1 cellular context compared by ENCODE assay signal in genomic region chr3:49007771-49008528, GRCh38.
TF ChIP-seq lines count a peak whose summit lies in the region.

No MANE protein-coding gene starts in this region.

TF ChIP-seq in HEK293, 187 proteins besides CTCF, POLR2A, EP300 and RAD21 (continued from another document):
- TF ChIP-seq, protein P1, sequence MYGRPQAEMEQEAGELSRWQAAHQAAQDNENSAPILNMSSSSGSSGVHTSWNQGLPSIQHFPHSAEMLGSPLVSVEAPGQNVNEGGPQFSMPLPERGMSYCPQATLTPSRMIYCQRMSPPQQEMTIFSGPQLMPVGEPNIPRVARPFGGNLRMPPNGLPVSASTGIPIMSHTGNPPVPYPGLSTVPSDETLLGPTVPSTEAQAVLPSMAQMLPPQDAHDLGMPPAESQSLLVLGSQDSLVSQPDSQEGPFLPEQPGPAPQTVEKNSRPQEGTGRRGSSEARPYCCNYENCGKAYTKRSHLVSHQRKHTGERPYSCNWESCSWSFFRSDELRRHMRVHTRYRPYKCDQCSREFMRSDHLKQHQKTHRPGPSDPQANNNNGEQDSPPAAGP (tag by site-specific recombination; IDR thresholded peaks at IDR 0.05) = 0 out of 2 replicates have a peak, but pooled peaks have one; percentile 12
- TF ChIP-seq, protein P2, sequence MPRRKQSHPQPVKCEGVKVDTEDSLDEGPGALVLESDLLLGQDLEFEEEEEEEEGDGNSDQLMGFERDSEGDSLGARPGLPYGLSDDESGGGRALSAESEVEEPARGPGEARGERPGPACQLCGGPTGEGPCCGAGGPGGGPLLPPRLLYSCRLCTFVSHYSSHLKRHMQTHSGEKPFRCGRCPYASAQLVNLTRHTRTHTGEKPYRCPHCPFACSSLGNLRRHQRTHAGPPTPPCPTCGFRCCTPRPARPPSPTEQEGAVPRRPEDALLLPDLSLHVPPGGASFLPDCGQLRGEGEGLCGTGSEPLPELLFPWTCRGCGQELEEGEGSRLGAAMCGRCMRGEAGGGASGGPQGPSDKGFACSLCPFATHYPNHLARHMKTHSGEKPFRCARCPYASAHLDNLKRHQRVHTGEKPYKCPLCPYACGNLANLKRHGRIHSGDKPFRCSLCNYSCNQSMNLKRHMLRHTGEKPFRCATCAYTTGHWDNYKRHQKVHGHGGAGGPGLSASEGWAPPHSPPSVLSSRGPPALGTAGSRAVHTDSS (tag by site-specific recombination; IDR thresholded peaks at IDR 0.05) = peak; percentile 51; the same call in 1 of the 2 replicates
- TF ChIP-seq IKZF3 (tag by site-specific recombination; IDR thresholded peaks at IDR 0.05) (no peak), SP2 (tag by site-specific recombination; IDR thresholded peaks at IDR 0.05) (peak; percentile 62), ZNF391 (tag by site-specific recombination; IDR thresholded peaks at IDR 0.05; ENCODE audit: borderline replicate concordance, low read depth) (no peak), MZF1 (tag by site-specific recombination; IDR thresholded peaks at IDR 0.05; ENCODE audit: borderline replicate concordance) (0 out of 2 replicates have a peak, but pooled peaks have one; percentile 0), SP3 (tag by site-specific recombination; IDR thresholded peaks at IDR 0.05) (peak; percentile 83), ZNF2 (tag by site-specific recombination; IDR thresholded peaks at IDR 0.05) (0 out of 2 replicates have a peak, but pooled peaks have one; percentile 9), OSR2 (tag by site-specific recombination; IDR thresholded peaks at IDR 0.05) (0 out of 2 replicates have a peak, but pooled peaks have one; percentile 4), ZNF366 (tag by site-specific recombination; conservative IDR thresholded peaks at IDR 0.05) (0 out of 2 replicates have a peak, but pooled peaks have one; percentile 7), ZNF843 (tag by site-specific recombination; IDR thresholded peaks at IDR 0.05) (no peak), KLF1 (tag by site-specific recombination; IDR thresholded peaks at IDR 0.05) (peak; percentile 69), ZBTB21 (tag by site-specific recombination; IDR thresholded peaks at IDR 0.05) (no peak), ZNF501 (tag by site-specific recombination; IDR thresholded peaks at IDR 0.05) (peak; percentile 2; the same call in 1 of the 2 replicates), SALL2 (tag by site-specific recombination; IDR thresholded peaks at IDR 0.05; ENCODE audit: borderline replicate concordance) (no peak), ZFP41 (tag by site-specific recombination; IDR thresholded peaks at IDR 0.05; ENCODE audit: borderline replicate concordance) (no peak), SP7 (tag by site-specific recombination; IDR thresholded peaks at IDR 0.05) (no peak), ZNF140 (tag by site-specific recombination; IDR thresholded peaks at IDR 0.05) (no peak), KLF8 (tag by site-specific recombination; IDR thresholded peaks at IDR 0.05) (peak; percentile 58), ZNF433 (tag by site-specific recombination; IDR thresholded peaks at IDR 0.05; ENCODE audit: low read depth) (no peak), SETDB1 (IDR thresholded peaks at IDR 0.05; ENCODE audit: insufficient read length, low read length) (no peak), KLF9 (tag by site-specific recombination; IDR thresholded peaks at IDR 0.05; ENCODE audit: low read depth) (peak; percentile 93)
- TF ChIP-seq, protein P3, sequence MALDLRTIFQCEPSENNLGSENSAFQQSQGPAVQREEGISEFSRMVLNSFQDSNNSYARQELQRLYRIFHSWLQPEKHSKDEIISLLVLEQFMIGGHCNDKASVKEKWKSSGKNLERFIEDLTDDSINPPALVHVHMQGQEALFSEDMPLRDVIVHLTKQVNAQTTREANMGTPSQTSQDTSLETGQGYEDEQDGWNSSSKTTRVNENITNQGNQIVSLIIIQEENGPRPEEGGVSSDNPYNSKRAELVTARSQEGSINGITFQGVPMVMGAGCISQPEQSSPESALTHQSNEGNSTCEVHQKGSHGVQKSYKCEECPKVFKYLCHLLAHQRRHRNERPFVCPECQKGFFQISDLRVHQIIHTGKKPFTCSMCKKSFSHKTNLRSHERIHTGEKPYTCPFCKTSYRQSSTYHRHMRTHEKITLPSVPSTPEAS (tag by site-specific recombination; IDR thresholded peaks at IDR 0.05) = no peak
- TF ChIP-seq, protein P4, sequence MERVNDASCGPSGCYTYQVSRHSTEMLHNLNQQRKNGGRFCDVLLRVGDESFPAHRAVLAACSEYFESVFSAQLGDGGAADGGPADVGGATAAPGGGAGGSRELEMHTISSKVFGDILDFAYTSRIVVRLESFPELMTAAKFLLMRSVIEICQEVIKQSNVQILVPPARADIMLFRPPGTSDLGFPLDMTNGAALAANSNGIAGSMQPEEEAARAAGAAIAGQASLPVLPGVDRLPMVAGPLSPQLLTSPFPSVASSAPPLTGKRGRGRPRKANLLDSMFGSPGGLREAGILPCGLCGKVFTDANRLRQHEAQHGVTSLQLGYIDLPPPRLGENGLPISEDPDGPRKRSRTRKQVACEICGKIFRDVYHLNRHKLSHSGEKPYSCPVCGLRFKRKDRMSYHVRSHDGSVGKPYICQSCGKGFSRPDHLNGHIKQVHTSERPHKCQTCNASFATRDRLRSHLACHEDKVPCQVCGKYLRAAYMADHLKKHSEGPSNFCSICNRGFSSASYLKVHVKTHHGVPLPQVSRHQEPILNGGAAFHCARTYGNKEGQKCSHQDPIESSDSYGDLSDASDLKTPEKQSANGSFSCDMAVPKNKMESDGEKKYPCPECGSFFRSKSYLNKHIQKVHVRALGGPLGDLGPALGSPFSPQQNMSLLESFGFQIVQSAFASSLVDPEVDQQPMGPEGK (tag by site-specific recombination; IDR thresholded peaks at IDR 0.05) = peak; percentile 50
